Comparison of ENCODE assay signal across 23 cellular contexts in genomic region chr14:72818998-72819397, GRCh38.
"Had no signal": no experiment of that assay in that cellular context is flagged by ENCODE, and none has a peak within 500 bp of the region (broad histone marks: within the 10 kb centered on the region; RNA-seq: fewer than 3 reads in every experiment).

No MANE protein-coding gene starts in this region.

- H3K4me3 Mint-ChIP-seq: activated CD4-positive, alpha-beta T cell treated with anti-CD3 and anti-CD28 coated beads, Interleukin-2, amount 10 ng/mL, durations not matched to agents 7 days and 5 days; activated CD8-positive, alpha-beta memory T cell treated with anti-CD3 and anti-CD28 coated beads, Interleukin-2, amount 10 ng/mL, durations not matched to agents 7 days and 5 days; activated CD8-positive, alpha-beta T cell treated with anti-CD3 and anti-CD28 coated beads for 36 hours; activated naive CD8-positive, alpha-beta T cell treated with anti-CD3 and anti-CD28 coated beads, Interleukin-2, amount 50 U/mL, for 24 hours; natural killer cell treated with Interleukin-12 subunit alpha and Interleukin-12 subunit beta and Interleukin-15 and Interleukin-18, amount 100 ng/mL, for 72 hours had no signal

- H3K27ac Mint-ChIP-seq: activated CD4-positive, alpha-beta T cell treated with anti-CD3 and anti-CD28 coated beads, Interleukin-2, amount 10 ng/mL, durations not matched to agents 7 days and 5 days; activated CD8-positive, alpha-beta memory T cell treated with anti-CD3 and anti-CD28 coated beads, Interleukin-2, amount 10 ng/mL, durations not matched to agents 7 days and 5 days; activated CD8-positive, alpha-beta T cell treated with anti-CD3 and anti-CD28 coated beads for 36 hours; activated naive CD8-positive, alpha-beta T cell treated with anti-CD3 and anti-CD28 coated beads, Interleukin-2, amount 50 U/mL, for 24 hours; natural killer cell treated with Interleukin-12 subunit alpha and Interleukin-12 subunit beta and Interleukin-15 and Interleukin-18, amount 100 ng/mL, for 72 hours; progenitor cell of endocrine pancreas had no signal

- H3K4me1 ChIP-seq: gastroesophageal sphincter, spleen, upper lobe of right lung had no signal

- DNase-seq: activated CD4-positive, alpha-beta T cell treated with anti-CD3 and anti-CD28 coated beads, Interleukin-2, amount 10 ng/mL, durations not matched to agents 7 days and 5 days; activated CD4-positive, CD25-positive, alpha-beta regulatory T cell treated with anti-CD3 and anti-CD28 coated beads, Interleukin-2, amount 50 U/mL, for 72 hours; activated CD8-positive, alpha-beta memory T cell treated with anti-CD3 and anti-CD28 coated beads, Interleukin-2, amount 10 ng/mL, durations not matched to agents 7 days and 5 days; activated CD8-positive, alpha-beta T cell treated with anti-CD3 and anti-CD28 coated beads for 36 hours; activated effector memory CD4-positive, alpha-beta T cell treated with anti-CD3 and anti-CD28 coated beads, Interleukin-2, amount 50 U/mL, for 16 hours; activated naive CD4-positive, alpha-beta T cell treated with anti-CD3 and anti-CD28 coated beads, Interleukin-2, amount 50 U/mL, for 16 hours; activated naive CD8-positive, alpha-beta T cell treated with anti-CD3 and anti-CD28 coated beads, Interleukin-2, amount 50 U/mL, for 24 hours; activated T-cell treated with anti-CD3 and anti-CD28 coated beads for 4 hours; cerebellar nuclear complex; head of caudate nucleus; islet precursor cell; left cardiac atrium; retina; spleen; stimulated activated CD4-positive, alpha-beta T cell treated with anti-CD3 and anti-CD28 coated beads, Interleukin-4, amount 100 ng/mL, for 1 hour; stimulated activated naive CD4-positive, alpha-beta T cell treated with Interleukin-2 at 50 U/mL for 16 hours; upper lobe of right lung; WERI-Rb-1 had no signal

- H3K9me3 Mint-ChIP-seq: natural killer cell treated with Interleukin-12 subunit alpha and Interleukin-12 subunit beta and Interleukin-15 and Interleukin-18, amount 100 ng/mL, for 72 hours had no signal

- H3K27ac ChIP-seq: coronary artery, esophagus muscularis mucosa, gastroesophageal sphincter, spleen, upper lobe of right lung, WERI-Rb-1 had no signal

- ATAC-seq: activated CD8-positive, alpha-beta memory T cell treated with anti-CD3 and anti-CD28 coated beads, Interleukin-2, amount 10 ng/mL, durations not matched to agents 7 days and 5 days; activated CD8-positive, alpha-beta T cell treated with anti-CD3 and anti-CD28 coated beads for 36 hours; activated naive CD8-positive, alpha-beta T cell treated with anti-CD3 and anti-CD28 coated beads, Interleukin-2, amount 50 U/mL, for 24 hours; gastroesophageal sphincter; left cardiac atrium; natural killer cell treated with Interleukin-12 subunit alpha and Interleukin-12 subunit beta and Interleukin-15 and Interleukin-18, amount 100 ng/mL, for 72 hours; upper lobe of right lung had no signal

- H3K27me3 Mint-ChIP-seq: activated naive CD8-positive, alpha-beta T cell treated with anti-CD3 and anti-CD28 coated beads, Interleukin-2, amount 50 U/mL, for 24 hours; natural killer cell treated with Interleukin-12 subunit alpha and Interleukin-12 subunit beta and Interleukin-15 and Interleukin-18, amount 100 ng/mL, for 72 hours had no signal

- H3K27me3 ChIP-seq: esophagus muscularis mucosa, gastroesophageal sphincter, spleen, upper lobe of right lung had no signal
